1 cellular context compared by ENCODE assay signal in the genomic region with DNA sequence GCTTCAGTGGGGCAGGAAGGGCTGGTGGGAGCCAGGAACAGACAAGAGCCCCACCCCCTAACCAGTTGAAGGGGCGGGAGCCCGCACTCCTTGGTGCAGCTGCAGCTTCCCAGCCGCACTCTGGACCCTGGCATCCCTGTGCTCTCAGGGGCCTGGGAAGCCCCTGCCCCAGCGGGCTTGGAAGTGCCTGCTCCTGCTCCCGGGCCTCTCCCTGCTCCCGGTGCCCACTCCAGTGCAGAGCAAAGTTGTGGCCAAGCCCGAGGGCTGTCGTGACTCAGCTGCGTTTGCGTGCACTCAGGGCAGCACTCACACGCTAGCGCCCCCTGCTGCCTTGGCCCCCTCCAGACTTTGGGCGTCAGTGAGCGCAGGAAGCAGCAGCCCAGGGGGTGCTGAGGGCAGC.
A peak's percentile ranks its signal among the peaks of the same experiment; 100 is the strongest.
TF ChIP-seq lines count a peak whose summit lies in the region.

No MANE protein-coding gene starts in this region.

TF ChIP-seq in K562, 482 proteins besides CTCF, POLR2A, EP300 and RAD21 (continued from another document):
- TF ChIP-seq ZNF518B (CRISPR knock-in tag; IDR thresholded peaks at IDR 0.05) (no peak), TSC22D4 (tag; IDR thresholded peaks at IDR 0.05) (no peak), CHD1 (IDR thresholded peaks at IDR 0.05; ENCODE audit: low read length) (no peak), GABPA (tag; conservative IDR thresholded peaks at IDR 0.05; ENCODE audit: low read depth) (peak; percentile 31; the same call in 1 of the 2 replicates), HLTF (IDR thresholded peaks at IDR 0.05) (no peak), ATF6 (CRISPR knock-in tag; IDR thresholded peaks at IDR 0.05) (no peak)
- TF ChIP-seq, protein P1, sequence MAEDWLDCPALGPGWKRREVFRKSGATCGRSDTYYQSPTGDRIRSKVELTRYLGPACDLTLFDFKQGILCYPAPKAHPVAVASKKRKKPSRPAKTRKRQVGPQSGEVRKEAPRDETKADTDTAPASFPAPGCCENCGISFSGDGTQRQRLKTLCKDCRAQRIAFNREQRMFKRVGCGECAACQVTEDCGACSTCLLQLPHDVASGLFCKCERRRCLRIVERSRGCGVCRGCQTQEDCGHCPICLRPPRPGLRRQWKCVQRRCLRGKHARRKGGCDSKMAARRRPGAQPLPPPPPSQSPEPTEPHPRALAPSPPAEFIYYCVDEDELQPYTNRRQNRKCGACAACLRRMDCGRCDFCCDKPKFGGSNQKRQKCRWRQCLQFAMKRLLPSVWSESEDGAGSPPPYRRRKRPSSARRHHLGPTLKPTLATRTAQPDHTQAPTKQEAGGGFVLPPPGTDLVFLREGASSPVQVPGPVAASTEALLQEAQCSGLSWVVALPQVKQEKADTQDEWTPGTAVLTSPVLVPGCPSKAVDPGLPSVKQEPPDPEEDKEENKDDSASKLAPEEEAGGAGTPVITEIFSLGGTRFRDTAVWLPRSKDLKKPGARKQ (CRISPR knock-in tag; IDR thresholded peaks at IDR 0.05), result no peak
